ENCODE assay signal across 1 cellular context in the genomic region with DNA sequence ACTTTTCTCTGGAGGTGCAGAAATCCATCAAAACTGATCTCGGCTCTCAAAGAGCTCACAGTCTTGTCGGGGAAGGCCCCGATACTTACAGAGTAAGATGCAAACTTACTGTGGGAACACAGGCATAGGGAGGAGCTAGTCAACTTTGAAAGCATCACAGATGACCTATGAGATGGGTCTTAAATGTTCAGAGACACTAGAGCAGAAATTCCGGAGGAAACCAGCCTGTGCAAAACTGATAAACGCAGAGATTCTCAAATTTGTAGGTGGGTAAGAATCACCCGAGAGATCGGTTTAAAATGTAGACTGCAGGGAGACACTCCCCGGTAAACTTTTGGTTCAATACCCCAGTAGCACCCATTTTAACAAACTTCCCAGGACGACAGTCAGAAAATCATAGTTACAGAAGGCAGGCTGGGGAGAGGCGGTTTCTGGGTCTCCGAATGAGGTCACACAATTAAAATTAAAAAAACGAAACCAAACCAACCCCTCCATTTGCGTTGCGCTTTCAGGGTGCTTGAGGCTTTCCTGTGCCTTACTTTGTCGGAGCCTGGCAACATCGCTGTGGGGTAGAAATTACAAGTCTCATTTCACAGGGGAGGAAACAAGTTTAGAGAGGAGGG.
TF ChIP-seq lines count a peak whose summit lies in the region.

No MANE protein-coding gene starts in this region.

TF ChIP-seq in HepG2, 621 proteins besides CTCF, POLR2A, EP300 and RAD21 (continued from another document):
- TF ChIP-seq ZNF878 (CRISPR knock-in tag; IDR thresholded peaks at IDR 0.05), result 0 out of 2 replicates have a peak, but pooled peaks have one; percentile 33
- TF ChIP-seq ZNF441 (CRISPR knock-in tag; IDR thresholded peaks at IDR 0.05; ENCODE audit: borderline replicate concordance), result 0 out of 2 replicates have a peak, but pooled peaks have one; percentile 23
- 0 out of 2 replicates have a peak, but pooled peaks have one; percentile 1 for TF ChIP-seq CCDC6 (CRISPR knock-in tag; IDR thresholded peaks at IDR 0.05)
- 0 out of 2 replicates have a peak, but pooled peaks have one; percentile 10 for TF ChIP-seq ZNF629 (CRISPR knock-in tag; conservative IDR thresholded peaks at IDR 0.05)
- no peak for TF ChIP-seq ZBTB3 (CRISPR knock-in tag; IDR thresholded peaks at IDR 0.05; ENCODE audit: borderline replicate concordance, low read depth)
- TF ChIP-seq ZSCAN20 (CRISPR knock-in tag; IDR thresholded peaks at IDR 0.05; ENCODE audit: borderline replicate concordance), result 0 out of 2 replicates have a peak, but pooled peaks have one; percentile 19
- TF ChIP-seq ZC3H13 (CRISPR knock-in tag; IDR thresholded peaks at IDR 0.05), result 0 out of 2 replicates have a peak, but pooled peaks have one; percentile 57
- no peak for TF ChIP-seq ZNF468 (CRISPR knock-in tag; IDR thresholded peaks at IDR 0.05)
- TF ChIP-seq NONO (IDR thresholded peaks at IDR 0.05), result no peak
- peak; percentile 6; the same call in 1 of the 2 replicates for TF ChIP-seq NONO (CRISPR knock-in tag; conservative IDR thresholded peaks at IDR 0.05)
- 0 out of 2 replicates have a peak, but pooled peaks have one; percentile 1 for TF ChIP-seq GFI1 (CRISPR knock-in tag; IDR thresholded peaks at IDR 0.05; ENCODE audit: borderline replicate concordance)
- TF ChIP-seq, protein P1, sequence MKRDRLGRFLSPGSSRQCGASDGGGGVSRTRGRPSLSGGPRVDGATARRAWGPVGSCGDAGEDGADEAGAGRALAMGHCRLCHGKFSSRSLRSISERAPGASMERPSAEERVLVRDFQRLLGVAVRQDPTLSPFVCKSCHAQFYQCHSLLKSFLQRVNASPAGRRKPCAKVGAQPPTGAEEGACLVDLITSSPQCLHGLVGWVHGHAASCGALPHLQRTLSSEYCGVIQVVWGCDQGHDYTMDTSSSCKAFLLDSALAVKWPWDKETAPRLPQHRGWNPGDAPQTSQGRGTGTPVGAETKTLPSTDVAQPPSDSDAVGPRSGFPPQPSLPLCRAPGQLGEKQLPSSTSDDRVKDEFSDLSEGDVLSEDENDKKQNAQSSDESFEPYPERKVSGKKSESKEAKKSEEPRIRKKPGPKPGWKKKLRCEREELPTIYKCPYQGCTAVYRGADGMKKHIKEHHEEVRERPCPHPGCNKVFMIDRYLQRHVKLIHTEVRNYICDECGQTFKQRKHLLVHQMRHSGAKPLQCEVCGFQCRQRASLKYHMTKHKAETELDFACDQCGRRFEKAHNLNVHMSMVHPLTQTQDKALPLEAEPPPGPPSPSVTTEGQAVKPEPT (CRISPR knock-in tag; IDR thresholded peaks at IDR 0.05; ENCODE audit: low read depth), result no peak
